ENCODE assay signal across 10 cellular contexts in the genomic region with DNA sequence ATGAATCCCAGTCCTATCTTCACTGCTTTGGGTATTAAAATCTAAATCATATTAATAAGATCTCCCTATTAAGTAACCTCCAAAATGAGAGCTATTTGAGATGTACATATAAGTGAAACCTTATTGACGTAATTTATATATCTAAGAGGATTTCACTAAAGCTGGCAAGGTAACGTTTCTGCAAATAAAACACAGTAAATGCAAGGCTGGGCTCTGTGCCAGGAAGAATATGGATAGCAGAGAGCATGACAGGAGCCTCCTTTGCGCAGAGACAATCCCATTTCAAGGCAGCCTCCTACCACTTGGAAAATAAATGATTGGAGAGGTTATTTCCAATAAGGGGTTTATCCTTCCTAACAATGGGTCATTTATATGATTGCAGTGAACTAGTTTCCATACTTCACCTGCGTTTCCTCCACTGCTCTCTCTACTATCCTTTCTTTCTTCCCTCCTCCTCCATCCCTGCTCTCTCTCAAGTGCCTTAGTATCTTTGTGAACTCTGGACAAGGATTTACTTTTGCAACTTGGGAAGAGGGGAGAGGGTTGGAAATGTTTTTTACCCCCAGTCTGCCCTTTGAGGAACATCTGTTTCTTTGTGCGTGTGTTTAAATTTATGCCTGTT. TPM values are rescaled to one million over a fixed set of nuclear protein-coding genes. Genes with fewer than 3 reads are reported as not detected.
DNase-seq lines count a peak whose midpoint lies in the region; ATAC-seq, FAIRE-seq and TF ChIP-seq lines count a peak whose summit lies in the region.
"Had no signal": no experiment of that assay in that cellular context is flagged by ENCODE, and none has a peak within 500 bp of the region (broad histone marks: within the 10 kb centered on the region; RNA-seq: fewer than 3 reads in every experiment).

No MANE protein-coding gene starts in this region.

- H3K9me3 ChIP-seq in body of pancreas (no peaks in the 10 kb centered on the region), mucosa of rectum (ENCODE audit: control insufficient read depth in 2 of 2, low read length in 2 of 2) (no peaks in the 10 kb centered on the region), aorta (ENCODE audit: control insufficient read depth, low read length) (no peaks in the 10 kb centered on the region)

- peaks cover 55% of the 10 kb centered on the region for H3K4me1 ChIP-seq in body of pancreas
- H3K4me1 ChIP-seq in mucosa of rectum (ENCODE audit: control insufficient read depth in 2 of 2, insufficient read depth in 2 of 2, low read length in 2 of 2): peaks cover 25 to 36% of the 10 kb centered on the region in 2 donors
- no peaks in the 10 kb centered on the region for H3K4me1 ChIP-seq in aorta (ENCODE audit: control insufficient read depth in 1 of 2, insufficient read depth in 2 of 2, low read length in 2 of 2)

- intact Hi-C loops in body of pancreas (cut with DNase I) (no loop called here), aorta (cut with DNase I) (no loop called here)

- H3K9ac ChIP-seq in mucosa of rectum (ENCODE audit: low read depth in 1 of 2, low read length in 2 of 2): peak overlapping the region; percentile 26 to 57

- DNase-seq in NCI-H1092 treated with DMSO at 0.1 percent for 48 hours (lab: John Stamatoyannopoulos, UW) (peak; percentile 66), body of pancreas (peak in 1 of 4 donors; percentile 22), urothelium cell line (ENCODE audit: low spot score) (no peak), aorta (no peak), LoVo (ENCODE audit: low spot score) (no peak), NCI-H1048 (lab: John Stamatoyannopoulos, UW) (no peak)

- H3K4me3 ChIP-seq in body of pancreas: no peak overlapping the region
- H3K4me3 ChIP-seq in mucosa of rectum (ENCODE audit: low read length in 2 of 2): peak overlapping the region; percentile 38 to 56
- no peak overlapping the region for H3K4me3 ChIP-seq in aorta (ENCODE audit: low read length in 2 of 2)
- H3K4me3 ChIP-seq: GM12878 had no signal

- H3K36me3 ChIP-seq in body of pancreas (replicated peaks in 1 of 2; ENCODE audit: insufficient read depth in 1 of 2, low read depth in 2 of 2) (no peaks in the 10 kb centered on the region), mucosa of rectum (ENCODE audit: control insufficient read depth in 2 of 2, insufficient read depth in 2 of 2, low read length in 2 of 2) (no peaks in the 10 kb centered on the region), aorta (ENCODE audit: control insufficient read depth in 1 of 2, insufficient read depth in 2 of 2, low read length in 1 of 2) (no peaks in the 10 kb centered on the region)

- ATAC-seq in body of pancreas: no peak
- no peak for ATAC-seq in aorta (ENCODE audit: low FRiP score)
- ATAC-seq: GM12878 had no signal

- no peak for FAIRE-seq in urothelium cell line (lab: Jason Lieb, UNC)
- FAIRE-seq: colon, GM12878 had no signal

- H3K27ac ChIP-seq in C4-2B (peak overlapping the region; percentile 57), body of pancreas (peak overlapping the region; percentile 33 to 92 (median 88)), mucosa of rectum (ENCODE audit: low read depth in 2 of 2, low read length in 2 of 2) (peak overlapping the region; percentile 64 to 85), aorta (ENCODE audit: low read depth in 1 of 2, low read length in 2 of 2) (no peak overlapping the region)

- no peak for TF ChIP-seq CTCF in C4-2B (conservative IDR thresholded peaks at IDR 0.05)
- TF ChIP-seq CTCF in body of pancreas (IDR thresholded peaks at IDR 0.05): no peak

- no peak for TF ChIP-seq POLR2A in body of pancreas (IDR thresholded peaks at IDR 0.05)

- 25 to 30% methylated on average over 5 of the region's 5 CpGs for WGBS in body of pancreas, 2 donors
- 32 to 35% methylated on average over 5 of the region's 5 CpGs for WGBS in aorta, 2 donors

- H3K27me3 ChIP-seq in body of pancreas: no peaks in the 10 kb centered on the region
- no peaks in the 10 kb centered on the region for H3K27me3 ChIP-seq in mucosa of rectum (ENCODE audit: control insufficient read depth in 2 of 2, insufficient read depth in 2 of 2, low read length in 2 of 2)
- H3K27me3 ChIP-seq in aorta (ENCODE audit: control insufficient read depth in 1 of 2, insufficient read depth in 2 of 2, low read length in 1 of 2): no peaks in the 10 kb centered on the region

RNA-seq across cellular contexts. Expression of gene NFIA, which starts 3.0 kb away (rescaled TPM):
- total RNA-seq in body of pancreas: 10 to 100 TPM; 21.5 to 32.3 TPM
- total RNA-seq in aorta: 100 to 1,000 TPM; 139 to 221 TPM
- 10 to 100 TPM; 15.3 to 25.7 TPM for polyA plus RNA-seq in aorta

Comparison
In these comparisons a context has a peak if more than half of its experiments do, and no peak if none do; other contexts are left out.
1. H3K27ac ChIP-seq: peak in C4-2B (single experiment), body of pancreas (4 of 4) and mucosa of rectum (2 of 2); none in aorta (0 of 2).
2. H3K4me3 ChIP-seq: peak in mucosa of rectum (2 of 2); none in body of pancreas (0 of 2) and aorta (0 of 2).
3. RNA of gene NFIA, which starts 3.0 kb away (total RNA-seq): 139 to 221 TPM in aorta; 21.5 to 32.3 TPM in body of pancreas; every median in the first group is over 4 times any median in the second.